Comparison of ENCODE assay signal across 14 cellular contexts in the genomic region with DNA sequence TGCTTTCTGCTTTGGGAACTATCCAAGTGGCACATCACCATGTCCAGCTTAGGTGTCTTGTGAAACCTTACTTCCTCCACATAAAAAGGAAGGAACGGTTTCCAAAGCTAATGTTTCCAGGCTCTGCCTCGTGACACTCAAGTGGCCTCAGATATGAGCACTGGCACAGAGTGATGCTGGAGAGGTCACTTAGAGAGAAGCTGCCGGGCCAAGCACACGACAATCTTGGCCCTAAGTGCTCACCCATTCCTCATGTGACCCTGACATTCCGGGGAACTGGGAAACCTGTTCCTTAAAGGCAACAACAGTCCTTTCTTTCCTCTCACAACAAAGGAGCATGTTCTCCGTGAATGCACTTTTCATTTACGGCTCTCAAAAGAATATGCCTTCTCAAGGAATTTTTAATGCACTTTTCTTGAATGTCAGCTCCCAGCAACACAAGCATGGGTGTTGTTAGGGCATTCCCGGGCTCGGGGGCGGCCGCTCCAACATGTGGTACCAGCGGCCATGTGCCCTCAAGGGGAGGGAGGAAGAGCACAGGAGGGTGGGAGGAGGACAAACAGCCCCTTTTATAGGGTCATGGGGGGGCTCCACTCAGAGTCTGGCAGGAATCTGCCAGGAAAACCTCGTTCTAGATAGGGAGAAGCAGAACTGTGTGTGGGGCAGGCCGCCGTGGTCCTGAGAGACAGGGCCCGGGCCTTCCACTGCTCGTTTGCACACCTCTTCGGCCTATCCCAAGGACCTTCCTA.
A peak's percentile ranks its signal among the peaks of the same experiment; 100 is the strongest.
DNase-seq lines count a peak whose midpoint lies in the region; ATAC-seq and TF ChIP-seq lines count a peak whose summit lies in the region.
"Had no signal": no experiment of that assay in that cellular context is flagged by ENCODE, and none has a peak within 500 bp of the region (broad histone marks: within the 10 kb centered on the region; RNA-seq: fewer than 3 reads in every experiment).

No MANE protein-coding gene starts in this region.

- peak overlapping the region; percentile 63 for H3K27ac ChIP-seq in caudate nucleus (ENCODE audit: low read depth, low read length)

- no peak for TF ChIP-seq CTCF in CD14-positive monocyte (IDR thresholded peaks at IDR 0.05)

- intact Hi-C loops in CD14-positive monocyte (cut with micrococcal nuclease): no loop called here

- H3K4me3 Mint-ChIP-seq in CD14-positive monocyte (peak overlapping the region in 1 of 2 donors; percentile 39), immature natural killer cell (no peak overlapping the region)
- H3K4me3 Mint-ChIP-seq: activated CD4-positive, alpha-beta memory T cell treated with anti-CD3 and anti-CD28 coated beads, Interleukin-2, amount 10 ng/mL, durations not matched to agents 7 days and 5 days had no signal

- DNase-seq in CD14-positive monocyte (ENCODE audit: low spot score) (peak; percentile 69), caudate nucleus (lab: John Stamatoyannopoulos, UW) (peak in 25 of 61 donors; percentile 23 to 69 (median 44)), immature natural killer cell (no peak), putamen (ENCODE audit: low spot score) (peak; percentile 67), cerebellar nuclear complex (lab: John Stamatoyannopoulos, UW) (no peak), AG20443 (ENCODE audit: low spot score) (no peak)
- DNase-seq in stimulated activated CD4-positive, alpha-beta T cell treated with anti-CD3 and anti-CD28 coated beads, Interleukin-15, amount 100 ng/mL, for 24 hours: no peak
- DNase-seq: activated CD4-positive, alpha-beta memory T cell treated with anti-CD3 and anti-CD28 coated beads, Interleukin-2, amount 10 ng/mL, durations not matched to agents 7 days and 5 days; BE2C; Kasumi-1; NCI-H526; retina; SK-N-SH had no signal

- H3K27ac Mint-ChIP-seq in CD14-positive monocyte: peak overlapping the region; percentile 75 to 89 (median 87)
- H3K27ac Mint-ChIP-seq in immature natural killer cell: peak overlapping the region; percentile 45 to 86 (median 76)
- H3K27ac Mint-ChIP-seq: activated CD4-positive, alpha-beta memory T cell treated with anti-CD3 and anti-CD28 coated beads, Interleukin-2, amount 10 ng/mL, durations not matched to agents 7 days and 5 days had no signal

- H3K36me3 Mint-ChIP-seq in CD14-positive monocyte (peaks cover 69 to 83% of the 10 kb centered on the region in 2 donors), immature natural killer cell (peaks cover 4 to 57% (median 33%) of the 10 kb centered on the region in 3 donors)

- H3K4me1 Mint-ChIP-seq in CD14-positive monocyte (peaks cover 42% of the 10 kb centered on the region), immature natural killer cell (peaks cover 76 to 97% of the 10 kb centered on the region in 2 donors)

- no peaks in the 10 kb centered on the region for H3K9me3 Mint-ChIP-seq in CD14-positive monocyte
- no peaks in the 10 kb centered on the region for H3K9me3 Mint-ChIP-seq in immature natural killer cell
- H3K9me3 Mint-ChIP-seq: activated CD4-positive, alpha-beta memory T cell treated with anti-CD3 and anti-CD28 coated beads, Interleukin-2, amount 10 ng/mL, durations not matched to agents 7 days and 5 days had no signal

- H3K27me3 Mint-ChIP-seq in CD14-positive monocyte (ENCODE audit: low read depth in 3 of 3) (no peaks in the 10 kb centered on the region), immature natural killer cell (ENCODE audit: low read depth in 3 of 3) (peaks cover 0 to 37% (median 20%) of the 10 kb centered on the region in 3 donors)
- H3K27me3 Mint-ChIP-seq: activated CD4-positive, alpha-beta memory T cell treated with anti-CD3 and anti-CD28 coated beads, Interleukin-2, amount 10 ng/mL, durations not matched to agents 7 days and 5 days had no signal

- ATAC-seq in GM19395 (IDR thresholded peaks at IDR 0.05; ENCODE audit: unreplicated experiment): no peak

Comparison
In these comparisons a context has a peak if more than half of its experiments do, and no peak if none do; other contexts are left out.
1. DNase-seq: peak in CD14-positive monocyte (single experiment) and putamen (single experiment); none in immature natural killer cell (0 of 3), cerebellar nuclear complex (0 of 2), AG20443 (single experiment) and stimulated activated CD4-positive, alpha-beta T cell treated with anti-CD3 and anti-CD28 coated beads, Interleukin-15, amount 100 ng/mL, for 24 hours (single experiment).